ENCODE assay signal across 1 cellular context in the genomic region with DNA sequence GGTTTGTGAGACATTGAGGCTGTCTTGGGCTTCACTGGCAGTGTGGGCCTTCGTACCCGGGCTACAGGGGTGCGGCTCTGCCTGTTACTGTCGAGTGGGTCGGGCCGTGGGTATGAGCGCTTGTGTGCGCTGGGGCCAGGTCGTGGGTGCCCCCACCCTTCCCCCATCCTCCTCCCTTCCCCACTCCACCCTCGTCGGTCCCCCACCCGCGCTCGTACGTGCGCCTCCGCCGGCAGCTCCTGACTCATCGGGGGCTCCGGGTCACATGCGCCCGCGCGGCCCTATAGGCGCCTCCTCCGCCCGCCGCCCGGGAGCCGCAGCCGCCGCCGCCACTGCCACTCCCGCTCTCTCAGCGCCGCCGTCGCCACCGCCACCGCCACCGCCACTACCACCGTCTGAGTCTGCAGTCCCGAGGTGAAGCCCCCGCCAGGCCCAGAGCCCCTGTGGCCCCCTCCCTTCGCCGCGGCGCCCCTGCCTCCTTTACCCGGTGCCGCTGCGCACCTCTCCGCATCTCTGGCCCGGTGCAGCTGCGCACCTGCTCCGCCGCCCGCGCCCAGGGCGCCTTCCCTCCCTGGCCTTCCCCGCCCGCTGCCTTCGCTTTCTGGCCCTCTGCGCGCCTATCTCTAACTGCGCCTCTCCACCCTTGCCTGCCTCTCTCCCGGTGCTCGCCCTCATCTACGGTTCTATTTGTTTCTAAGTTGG.
TF ChIP-seq lines count a peak whose summit lies in the region.

ENO2 (plus strand) TSS at position 335 of the 702 bp plus-strand sequence. CDS start 1,253 bp downstream, outside the sequence.

TF ChIP-seq in HepG2, 621 proteins besides CTCF, POLR2A, EP300 and RAD21 (continued from another document and continues in another):
- TF ChIP-seq GABPB1 (CRISPR knock-in tag; IDR thresholded peaks at IDR 0.05): peak; percentile 48; the same call in 1 of the 2 replicates
- TF ChIP-seq ZNF335 (CRISPR knock-in tag; IDR thresholded peaks at IDR 0.05): no peak
- TF ChIP-seq, protein P1, sequence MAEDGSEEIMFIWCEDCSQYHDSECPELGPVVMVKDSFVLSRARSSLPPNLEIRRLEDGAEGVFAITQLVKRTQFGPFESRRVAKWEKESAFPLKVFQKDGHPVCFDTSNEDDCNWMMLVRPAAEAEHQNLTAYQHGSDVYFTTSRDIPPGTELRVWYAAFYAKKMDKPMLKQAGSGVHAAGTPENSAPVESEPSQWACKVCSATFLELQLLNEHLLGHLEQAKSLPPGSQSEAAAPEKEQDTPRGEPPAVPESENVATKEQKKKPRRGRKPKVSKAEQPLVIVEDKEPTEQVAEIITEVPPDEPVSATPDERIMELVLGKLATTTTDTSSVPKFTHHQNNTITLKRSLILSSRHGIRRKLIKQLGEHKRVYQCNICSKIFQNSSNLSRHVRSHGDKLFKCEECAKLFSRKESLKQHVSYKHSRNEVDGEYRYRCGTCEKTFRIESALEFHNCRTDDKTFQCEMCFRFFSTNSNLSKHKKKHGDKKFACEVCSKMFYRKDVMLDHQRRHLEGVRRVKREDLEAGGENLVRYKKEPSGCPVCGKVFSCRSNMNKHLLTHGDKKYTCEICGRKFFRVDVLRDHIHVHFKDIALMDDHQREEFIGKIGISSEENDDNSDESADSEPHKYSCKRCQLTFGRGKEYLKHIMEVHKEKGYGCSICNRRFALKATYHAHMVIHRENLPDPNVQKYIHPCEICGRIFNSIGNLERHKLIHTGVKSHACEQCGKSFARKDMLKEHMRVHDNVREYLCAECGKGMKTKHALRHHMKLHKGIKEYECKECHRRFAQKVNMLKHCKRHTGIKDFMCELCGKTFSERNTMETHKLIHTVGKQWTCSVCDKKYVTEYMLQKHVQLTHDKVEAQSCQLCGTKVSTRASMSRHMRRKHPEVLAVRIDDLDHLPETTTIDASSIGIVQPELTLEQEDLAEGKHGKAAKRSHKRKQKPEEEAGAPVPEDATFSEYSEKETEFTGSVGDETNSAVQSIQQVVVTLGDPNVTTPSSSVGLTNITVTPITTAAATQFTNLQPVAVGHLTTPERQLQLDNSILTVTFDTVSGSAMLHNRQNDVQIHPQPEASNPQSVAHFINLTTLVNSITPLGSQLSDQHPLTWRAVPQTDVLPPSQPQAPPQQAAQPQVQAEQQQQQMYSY (CRISPR knock-in tag; IDR thresholded peaks at IDR 0.05): no peak
- no peak for TF ChIP-seq ZNF101 (CRISPR knock-in tag; IDR thresholded peaks at IDR 0.05; ENCODE audit: borderline replicate concordance, low read depth)
- TF ChIP-seq ZNF768 (CRISPR knock-in tag; IDR thresholded peaks at IDR 0.05): no peak; the same call in 1 of the 2 replicates
- TF ChIP-seq NCOA1 (CRISPR knock-in tag; IDR thresholded peaks at IDR 0.05): no peak
- no peak for TF ChIP-seq ZFYVE20 (CRISPR knock-in tag; IDR thresholded peaks at IDR 0.05; ENCODE audit: borderline replicate concordance, low read depth)
- peak in 1 of 2 experiments; percentile 53; a peak in 1 of 4 replicates for TF ChIP-seq KLF16 (CRISPR knock-in tag; IDR thresholded peaks at IDR 0.05)
- TF ChIP-seq PBX3 (CRISPR knock-in tag; IDR thresholded peaks at IDR 0.05; ENCODE audit: borderline replicate concordance): no peak
- TF ChIP-seq, protein P2, sequence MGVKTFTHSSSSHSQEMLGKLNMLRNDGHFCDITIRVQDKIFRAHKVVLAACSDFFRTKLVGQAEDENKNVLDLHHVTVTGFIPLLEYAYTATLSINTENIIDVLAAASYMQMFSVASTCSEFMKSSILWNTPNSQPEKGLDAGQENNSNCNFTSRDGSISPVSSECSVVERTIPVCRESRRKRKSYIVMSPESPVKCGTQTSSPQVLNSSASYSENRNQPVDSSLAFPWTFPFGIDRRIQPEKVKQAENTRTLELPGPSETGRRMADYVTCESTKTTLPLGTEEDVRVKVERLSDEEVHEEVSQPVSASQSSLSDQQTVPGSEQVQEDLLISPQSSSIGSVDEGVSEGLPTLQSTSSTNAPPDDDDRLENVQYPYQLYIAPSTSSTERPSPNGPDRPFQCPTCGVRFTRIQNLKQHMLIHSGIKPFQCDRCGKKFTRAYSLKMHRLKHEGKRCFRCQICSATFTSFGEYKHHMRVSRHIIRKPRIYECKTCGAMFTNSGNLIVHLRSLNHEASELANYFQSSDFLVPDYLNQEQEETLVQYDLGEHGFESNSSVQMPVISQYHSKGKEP (CRISPR knock-in tag; IDR thresholded peaks at IDR 0.05): no peak
- TF ChIP-seq MIER3 (CRISPR knock-in tag; IDR thresholded peaks at IDR 0.05; ENCODE audit: borderline replicate concordance): no peak
- TF ChIP-seq, protein P3, sequence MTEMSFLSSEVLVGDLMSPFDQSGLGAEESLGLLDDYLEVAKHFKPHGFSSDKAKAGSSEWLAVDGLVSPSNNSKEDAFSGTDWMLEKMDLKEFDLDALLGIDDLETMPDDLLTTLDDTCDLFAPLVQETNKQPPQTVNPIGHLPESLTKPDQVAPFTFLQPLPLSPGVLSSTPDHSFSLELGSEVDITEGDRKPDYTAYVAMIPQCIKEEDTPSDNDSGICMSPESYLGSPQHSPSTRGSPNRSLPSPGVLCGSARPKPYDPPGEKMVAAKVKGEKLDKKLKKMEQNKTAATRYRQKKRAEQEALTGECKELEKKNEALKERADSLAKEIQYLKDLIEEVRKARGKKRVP (CRISPR knock-in tag; IDR thresholded peaks at IDR 0.05): no peak
- TF ChIP-seq SMAD1 (CRISPR knock-in tag; IDR thresholded peaks at IDR 0.05; ENCODE audit: borderline replicate concordance, low read depth): 0 out of 2 replicates have a peak, but pooled peaks have one; percentile 30
- peak; percentile 42; the same call in 1 of the 2 replicates for TF ChIP-seq NFKB2 (CRISPR knock-in tag; IDR thresholded peaks at IDR 0.05; ENCODE audit: borderline replicate concordance)
- TF ChIP-seq HNRNPUL1 (IDR thresholded peaks at IDR 0.05; ENCODE audit: low read depth, low read length): no peak
- TF ChIP-seq USF2 (IDR thresholded peaks at IDR 0.05; ENCODE audit: low read depth, low read length): no peak
- peak; percentile 68 for TF ChIP-seq USF2 (CRISPR knock-in tag; IDR thresholded peaks at IDR 0.05; ENCODE audit: borderline replicate concordance)
- TF ChIP-seq ZBTB20 (CRISPR knock-in tag; IDR thresholded peaks at IDR 0.05; ENCODE audit: borderline replicate concordance, low read depth): no peak
- no peak for TF ChIP-seq MBNL3 (CRISPR knock-in tag; conservative IDR thresholded peaks at IDR 0.05)
- no peak for TF ChIP-seq ZBTB34 (CRISPR knock-in tag; IDR thresholded peaks at IDR 0.05)
- TF ChIP-seq HCFC1 (IDR thresholded peaks at IDR 0.05; ENCODE audit: low read depth, low read length): no peak
- TF ChIP-seq SP2 (CRISPR knock-in tag; IDR thresholded peaks at IDR 0.05): no peak
- TF ChIP-seq BRD4 (CRISPR knock-in tag; IDR thresholded peaks at IDR 0.05): peak; percentile 13; the same call in 1 of the 2 replicates
- TF ChIP-seq SIX4 (CRISPR knock-in tag; IDR thresholded peaks at IDR 0.05): no peak
- 0 out of 2 replicates have a peak, but pooled peaks have one; percentile 13 for TF ChIP-seq ZNF33A (CRISPR knock-in tag; IDR thresholded peaks at IDR 0.05; ENCODE audit: borderline replicate concordance)
- no peak for TF ChIP-seq ZBED4 (CRISPR knock-in tag; IDR thresholded peaks at IDR 0.05; ENCODE audit: borderline replicate concordance)
- 0 out of 2 replicates have a peak, but pooled peaks have one; percentile 30 for TF ChIP-seq ATF7-NPFF (CRISPR knock-in tag; IDR thresholded peaks at IDR 0.05; ENCODE audit: low read depth)
- 0 out of 2 replicates have a peak, but pooled peaks have one; percentile 14 for TF ChIP-seq RXRA (CRISPR knock-in tag; IDR thresholded peaks at IDR 0.05)
- TF ChIP-seq ZNF607 (CRISPR knock-in tag; IDR thresholded peaks at IDR 0.05; ENCODE audit: borderline replicate concordance): peak; percentile 46; the same call in 1 of the 2 replicates
- peak; percentile 52; the same call in 1 of the 2 replicates for TF ChIP-seq ZSCAN20 (CRISPR knock-in tag; IDR thresholded peaks at IDR 0.05; ENCODE audit: borderline replicate concordance)
- TF ChIP-seq ARID4A (CRISPR knock-in tag; IDR thresholded peaks at IDR 0.05; ENCODE audit: borderline replicate concordance): peak; percentile 48; the same call in 1 of the 2 replicates
- no peak for TF ChIP-seq ZNF224 (CRISPR knock-in tag; IDR thresholded peaks at IDR 0.05)
- peak; percentile 72; the same call in 1 of the 2 replicates for TF ChIP-seq PCBP1 (IDR thresholded peaks at IDR 0.05; ENCODE audit: borderline replicate concordance, low read depth, low read length)
- TF ChIP-seq ISL2 (CRISPR knock-in tag; IDR thresholded peaks at IDR 0.05): peak; percentile 33; the same call in 1 of the 2 replicates
- no peak for TF ChIP-seq ZNF850 (CRISPR knock-in tag; conservative IDR thresholded peaks at IDR 0.05)
